ENCODE assay signal across 5 cellular contexts in genomic region chr2:241606186-241606585, GRCh38.
"Had no signal": no experiment of that assay in that cellular context is flagged by ENCODE, and none has a peak within 500 bp of the region (broad histone marks: within the 10 kb centered on the region; RNA-seq: fewer than 3 reads in every experiment).

No MANE protein-coding gene starts in this region.

- ATAC-seq: GM23338, HepG2, K562 had no signal

- H3K27ac Mint-ChIP-seq: GM23338 had no signal

- H3K4me3 Mint-ChIP-seq: GM23338, H9 had no signal

- H3K9me3 Mint-ChIP-seq: GM23338, H9 had no signal

- DNase-seq: H9, HCEC 1CT had no signal
